In the genomic region with DNA sequence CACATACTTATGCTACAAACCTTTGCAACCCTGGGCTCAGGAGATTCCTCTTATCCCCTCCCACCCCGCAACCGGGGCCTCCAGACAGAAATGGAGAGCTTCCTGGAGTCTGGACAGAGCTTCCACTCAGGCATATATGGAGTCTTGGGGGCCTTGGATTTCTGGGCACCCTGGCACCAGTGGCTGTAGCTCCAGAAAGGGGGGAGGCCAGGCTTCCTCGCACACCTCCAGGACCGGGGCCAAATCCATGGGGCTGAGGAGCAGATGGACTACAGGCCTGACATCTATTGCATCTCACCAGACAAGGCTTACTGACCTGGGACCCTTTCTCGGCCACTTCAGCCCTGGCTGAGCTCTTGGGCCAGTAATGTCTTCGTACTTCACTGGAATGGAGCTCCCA, we compare ENCODE assay signal across 27 cellular contexts.
"Had no signal": no experiment of that assay in that cellular context is flagged by ENCODE, and none has a peak within 500 bp of the region (broad histone marks: within the 10 kb centered on the region; RNA-seq: fewer than 3 reads in every experiment).

No MANE protein-coding gene starts in this region.

- H3K36me3 ChIP-seq: adrenal gland, Peyer's patch, SJCRH30 had no signal

- DNase-seq: activated CD4-positive, alpha-beta memory T cell treated with anti-CD3 and anti-CD28 coated beads for 36 hours; activated CD4-positive, alpha-beta T cell treated with anti-CD3 and anti-CD28 coated beads for 36 hours; activated CD4-positive, alpha-beta T cell treated with anti-CD3 and anti-CD28 coated beads, Interleukin-2, amount 50 U/mL, for 1 hour; activated CD8-positive, alpha-beta memory T cell treated with anti-CD3 and anti-CD28 coated beads, Interleukin-2, amount 50 U/mL, for 4 hours; activated gamma-delta T cell treated with Interleukin-2 at 50 U/mL for 16 hours; activated naive CD4-positive, alpha-beta T cell treated with anti-CD3 and anti-CD28 coated beads for 36 hours; activated T-cell treated with anti-CD3 and anti-CD28 coated beads for 4 hours; activated T-cell treated with anti-CD3 and anti-CD28 coated beads, Interleukin-2, amount 50 U/mL, for 4 hours; adrenal gland; caudate nucleus; cerebellar nuclear complex; Karpas-422; KBM-7; NCI-H1105; NCI-H1417 treated with DMSO at 0.1 percent for 48 hours; NCI-H1694; NCI-H1930; NCI-H2081 treated with DMSO at 0.1 percent for 48 hours; NCI-H345; NCI-H524 treated with DMSO at 0.1 percent for 48 hours; PC-3; Peyer's patch; RPMI8226; SJCRH30; SK-N-SH had no signal

- H3K9ac ChIP-seq: SK-N-SH had no signal

- H3K4me2 ChIP-seq: SK-N-SH had no signal

- H3K27me3 ChIP-seq: adrenal gland, Peyer's patch, SJCRH30 had no signal

- H3K27ac ChIP-seq: adrenal gland, Peyer's patch, SJCRH30 had no signal

- H3K4me1 ChIP-seq: adrenal gland, Peyer's patch, SJCRH30 had no signal

- H3K4me3 ChIP-seq: adrenal gland, Peyer's patch, SJCRH30 had no signal

- ATAC-seq: activated CD4-positive, alpha-beta T cell treated with anti-CD3 and anti-CD28 coated beads for 36 hours; activated CD4-positive, CD25-positive, alpha-beta regulatory T cell treated with anti-CD3 and anti-CD28 coated beads, Interleukin-2, amount 50 U/mL, for 24 hours; activated naive CD4-positive, alpha-beta T cell treated with anti-CD3 and anti-CD28 coated beads, Interleukin-2, amount 50 U/mL, for 72 hours; activated T-cell treated with anti-CD3 and anti-CD28 coated beads, Interleukin-2, amount 50 U/mL, for 4 hours; PC-3 had no signal

- H3K9me3 ChIP-seq: adrenal gland, Peyer's patch, SJCRH30, SK-N-SH had no signal
